23 cellular contexts compared by ENCODE assay signal in the genomic region with DNA sequence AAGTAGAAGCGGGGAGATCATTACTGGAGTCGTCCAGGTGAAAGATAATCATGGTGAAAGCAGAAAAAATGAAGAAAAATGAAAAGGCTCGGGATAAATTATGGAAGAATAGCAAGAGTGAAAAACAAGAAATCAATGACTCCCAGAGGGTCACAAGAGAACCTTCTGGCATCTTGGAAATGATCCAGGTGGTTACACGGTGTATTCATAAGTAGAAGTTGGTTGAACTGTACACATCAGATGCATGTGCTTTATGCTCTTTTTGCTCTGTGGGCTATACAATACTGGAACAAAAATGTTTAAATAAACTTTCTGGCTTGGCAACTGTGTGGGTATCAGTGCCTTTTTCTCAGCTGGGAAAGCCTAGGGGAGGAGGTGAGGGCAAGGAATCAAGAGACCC.
"Had no signal": no experiment of that assay in that cellular context is flagged by ENCODE, and none has a peak within 500 bp of the region (broad histone marks: within the 10 kb centered on the region; RNA-seq: fewer than 3 reads in every experiment).

No MANE protein-coding gene starts in this region.

- H3K36me3 Mint-ChIP-seq: activated naive CD8-positive, alpha-beta T cell; naive thymus-derived CD8-positive, alpha-beta T cell; type B pancreatic cell had no signal

- H3K79me2 ChIP-seq: parathyroid adenoma had no signal

- H3K27ac ChIP-seq: brain microvascular endothelial cell, coronary artery, gastrocnemius medialis, heart left ventricle, left ventricle myocardium inferior, parathyroid adenoma, right lobe of liver, testis, WERI-Rb-1 had no signal

- H3K4me1 ChIP-seq: gastrocnemius medialis, parathyroid adenoma, testis had no signal

- H3K4me3 Mint-ChIP-seq: activated naive CD8-positive, alpha-beta T cell; central memory CD8-positive, alpha-beta T cell; naive thymus-derived CD8-positive, alpha-beta T cell; stimulated activated naive CD8-positive, alpha-beta T cell treated with anti-CD3 and anti-CD28 coated beads, Interleukin-15, amount 100 ng/mL, for 72 hours; type B pancreatic cell had no signal

- H3K27me3 Mint-ChIP-seq: activated naive CD8-positive, alpha-beta T cell; central memory CD8-positive, alpha-beta T cell; stimulated activated naive CD8-positive, alpha-beta T cell treated with anti-CD3 and anti-CD28 coated beads, Interleukin-15, amount 100 ng/mL, for 72 hours; type B pancreatic cell had no signal

- H3K9me3 Mint-ChIP-seq: type B pancreatic cell had no signal

- H3K27ac Mint-ChIP-seq: activated naive CD8-positive, alpha-beta T cell; naive thymus-derived CD8-positive, alpha-beta T cell; stimulated activated naive CD8-positive, alpha-beta T cell treated with anti-CD3 and anti-CD28 coated beads, Interleukin-15, amount 100 ng/mL, for 72 hours; type B pancreatic cell had no signal

- H3K9me3 ChIP-seq: gastrocnemius medialis, heart left ventricle, left ventricle myocardium inferior, right lobe of liver, testis had no signal

- H3K27me3 ChIP-seq: brain microvascular endothelial cell, gastrocnemius medialis, right lobe of liver, testis had no signal

- H3K4me3 ChIP-seq: coronary artery, gastrocnemius medialis, heart left ventricle, left ventricle myocardium inferior, right lobe of liver, testis had no signal

- H2AFZ ChIP-seq: parathyroid adenoma had no signal

- H3K36me3 ChIP-seq: brain microvascular endothelial cell, gastrocnemius medialis, heart left ventricle, left ventricle myocardium inferior, right lobe of liver, WERI-Rb-1 had no signal

- H3K4me1 Mint-ChIP-seq: central memory CD8-positive, alpha-beta T cell; naive thymus-derived CD8-positive, alpha-beta T cell; stimulated activated naive CD8-positive, alpha-beta T cell treated with anti-CD3 and anti-CD28 coated beads, Interleukin-15, amount 100 ng/mL, for 72 hours had no signal

- ATAC-seq: gastrocnemius medialis; heart left ventricle; naive thymus-derived CD8-positive, alpha-beta T cell; right lobe of liver; stimulated activated naive CD8-positive, alpha-beta T cell treated with anti-CD3 and anti-CD28 coated beads, Interleukin-15, amount 100 ng/mL, for 72 hours had no signal

- DNase-seq: activated CD4-positive, alpha-beta T cell treated with anti-CD3 and anti-CD28 coated beads for 1 hour; activated CD4-positive, alpha-beta T cell treated with anti-CD3 and anti-CD28 coated beads, Interleukin-2, amount 50 U/mL, for 48 hours; activated T-cell treated with anti-CD3 and anti-CD28 coated beads for 4 hours; brain microvascular endothelial cell; erythroblast; gastrocnemius medialis; heart left ventricle; kidney glomerular epithelial cell; left ventricle myocardium inferior; mesendoderm; naive thymus-derived CD8-positive, alpha-beta T cell; right lobe of liver; small intestine; stimulated activated CD4-positive, alpha-beta T cell treated with anti-CD3 and anti-CD28 coated beads, Interleukin-4, amount 100 ng/mL, for 1 hour; stimulated activated naive CD8-positive, alpha-beta T cell treated with anti-CD3 and anti-CD28 coated beads, Interleukin-15, amount 100 ng/mL, for 72 hours; T-helper 2 cell; testis; WERI-Rb-1 had no signal

- H3K9ac ChIP-seq: parathyroid adenoma had no signal
